20 cellular contexts compared by ENCODE assay signal in the genomic region with DNA sequence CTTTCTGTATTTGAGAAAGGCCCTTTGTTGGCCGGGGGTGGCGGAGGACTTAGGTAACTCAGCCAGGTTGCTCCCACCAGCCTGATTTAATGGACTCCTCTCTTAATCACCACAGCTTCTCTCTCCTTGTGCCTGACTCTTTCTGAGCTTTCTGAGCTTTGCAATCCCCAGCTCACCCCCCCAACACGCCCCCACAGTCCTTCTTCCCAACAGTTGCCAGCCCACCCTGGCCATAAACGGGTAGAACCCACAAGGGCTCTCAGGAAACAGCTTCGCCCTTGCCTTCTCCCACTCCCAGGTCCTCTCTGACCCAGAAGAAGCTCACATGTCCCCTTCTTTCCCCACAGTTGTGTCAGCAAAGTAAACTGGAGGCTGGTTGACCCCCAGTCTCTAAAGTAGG.
"Had no signal": no experiment of that assay in that cellular context is flagged by ENCODE, and none has a peak within 500 bp of the region (broad histone marks: within the 10 kb centered on the region; RNA-seq: fewer than 3 reads in every experiment).

No MANE protein-coding gene starts in this region.

- H3K36me3 Mint-ChIP-seq: activated CD4-positive, alpha-beta memory T cell treated with anti-CD3 and anti-CD28 coated beads for 36 hours; activated CD8-positive, alpha-beta memory T cell treated with anti-CD3 and anti-CD28 coated beads, Interleukin-2, amount 10 ng/mL, durations not matched to agents 7 days and 5 days; activated naive CD8-positive, alpha-beta T cell; natural killer cell treated with Interleukin-12 subunit alpha and Interleukin-12 subunit beta and Interleukin-15 and Interleukin-18, amount 100 ng/mL, for 72 hours had no signal

- H3K4me3 Mint-ChIP-seq: activated B cell treated with CpG ODN at 0.5 μM for 24 hours; activated CD4-positive, alpha-beta memory T cell treated with anti-CD3 and anti-CD28 coated beads for 36 hours; activated CD8-positive, alpha-beta memory T cell treated with anti-CD3 and anti-CD28 coated beads, Interleukin-2, amount 10 ng/mL, durations not matched to agents 7 days and 5 days; activated naive CD8-positive, alpha-beta T cell; natural killer cell treated with Interleukin-12 subunit alpha and Interleukin-12 subunit beta and Interleukin-15 and Interleukin-18, amount 100 ng/mL, for 72 hours; stimulated activated naive CD8-positive, alpha-beta T cell treated with anti-CD3 and anti-CD28 coated beads, Interleukin-15, amount 100 ng/mL, for 72 hours had no signal

- H3K27me3 Mint-ChIP-seq: activated B cell treated with CpG ODN at 0.5 μM for 24 hours; activated CD4-positive, alpha-beta memory T cell treated with anti-CD3 and anti-CD28 coated beads for 36 hours; activated CD8-positive, alpha-beta memory T cell treated with anti-CD3 and anti-CD28 coated beads, Interleukin-2, amount 10 ng/mL, durations not matched to agents 7 days and 5 days; activated naive CD8-positive, alpha-beta T cell; natural killer cell treated with Interleukin-12 subunit alpha and Interleukin-12 subunit beta and Interleukin-15 and Interleukin-18, amount 100 ng/mL, for 72 hours; stimulated activated naive CD8-positive, alpha-beta T cell treated with anti-CD3 and anti-CD28 coated beads, Interleukin-15, amount 100 ng/mL, for 72 hours had no signal

- ATAC-seq: activated CD8-positive, alpha-beta memory T cell treated with anti-CD3 and anti-CD28 coated beads, Interleukin-2, amount 10 ng/mL, durations not matched to agents 7 days and 5 days; left lobe of liver; natural killer cell treated with Interleukin-12 subunit alpha and Interleukin-12 subunit beta and Interleukin-15 and Interleukin-18, amount 100 ng/mL, for 72 hours; stimulated activated naive CD8-positive, alpha-beta T cell treated with anti-CD3 and anti-CD28 coated beads, Interleukin-15, amount 100 ng/mL, for 72 hours had no signal

- H3K27ac Mint-ChIP-seq: activated B cell treated with CpG ODN at 0.5 μM for 24 hours; activated CD4-positive, alpha-beta memory T cell treated with anti-CD3 and anti-CD28 coated beads for 36 hours; activated CD8-positive, alpha-beta memory T cell treated with anti-CD3 and anti-CD28 coated beads, Interleukin-2, amount 10 ng/mL, durations not matched to agents 7 days and 5 days; activated naive CD8-positive, alpha-beta T cell; natural killer cell treated with Interleukin-12 subunit alpha and Interleukin-12 subunit beta and Interleukin-15 and Interleukin-18, amount 100 ng/mL, for 72 hours had no signal

- H3K9me3 Mint-ChIP-seq: activated B cell treated with CpG ODN at 0.5 μM for 24 hours; activated CD4-positive, alpha-beta memory T cell treated with anti-CD3 and anti-CD28 coated beads for 36 hours; natural killer cell treated with Interleukin-12 subunit alpha and Interleukin-12 subunit beta and Interleukin-15 and Interleukin-18, amount 100 ng/mL, for 72 hours; stimulated activated naive CD8-positive, alpha-beta T cell treated with anti-CD3 and anti-CD28 coated beads, Interleukin-15, amount 100 ng/mL, for 72 hours had no signal

- DNase-seq: activated B cell treated with CpG ODN at 0.5 μM for 24 hours; activated CD4-positive, alpha-beta memory T cell treated with anti-CD3 and anti-CD28 coated beads for 36 hours; activated CD4-positive, alpha-beta T cell treated with anti-CD3 and anti-CD28 coated beads for 48 hours; activated CD8-positive, alpha-beta memory T cell treated with anti-CD3 and anti-CD28 coated beads, Interleukin-2, amount 10 ng/mL, durations not matched to agents 7 days and 5 days; activated naive CD4-positive, alpha-beta T cell; activated T-cell treated with anti-CD3 and anti-CD28 coated beads for 4 hours; adrenal gland; central memory CD4-positive, alpha-beta T cell; effector memory CD4-positive, alpha-beta T cell; foreskin melanocyte; midbrain; occipital lobe; sigmoid colon; stimulated activated CD4-positive, alpha-beta T cell treated with anti-CD3 and anti-CD28 coated beads, Interleukin-4, amount 100 ng/mL, for 4 hours; stimulated activated naive CD8-positive, alpha-beta T cell treated with anti-CD3 and anti-CD28 coated beads, Interleukin-15, amount 100 ng/mL, for 72 hours; tibial artery had no signal

- H3K9me3 ChIP-seq: adrenal gland, ascending aorta, sigmoid colon, tibial artery had no signal
